18 cellular contexts compared by ENCODE assay signal in genomic region chr12:90129369-90130030, GRCh38.
"Had no signal": no experiment of that assay in that cellular context is flagged by ENCODE, and none has a peak within 500 bp of the region (broad histone marks: within the 10 kb centered on the region; RNA-seq: fewer than 3 reads in every experiment).

No MANE protein-coding gene starts in this region.

- H3K4me3 ChIP-seq: left ventricle myocardium inferior, prostate gland, right lobe of liver, spleen, transverse colon had no signal

- ATAC-seq: activated CD8-positive, alpha-beta memory T cell treated with anti-CD3 and anti-CD28 coated beads, Interleukin-2, amount 10 ng/mL, durations not matched to agents 7 days and 5 days; effector memory CD8-positive, alpha-beta T cell; right lobe of liver had no signal

- DNase-seq: activated CD4-positive, alpha-beta T cell treated with anti-CD3 and anti-CD28 coated beads for 1 hour; activated CD4-positive, alpha-beta T cell treated with anti-CD3 and anti-CD28 coated beads, Interleukin-2, amount 50 U/mL, for 48 hours; activated CD8-positive, alpha-beta memory T cell treated with anti-CD3 and anti-CD28 coated beads, Interleukin-2, amount 10 ng/mL, durations not matched to agents 7 days and 5 days; activated gamma-delta T cell; activated T-cell treated with anti-CD3 and anti-CD28 coated beads, Interleukin-2, amount 50 U/mL, for 24 hours; brain microvascular endothelial cell; cerebellar nuclear complex; effector memory CD8-positive, alpha-beta T cell; left ventricle myocardium inferior; mesenchymal stem cell; nephron progenitor cell; right lobe of liver; spleen; stimulated activated CD4-positive, alpha-beta T cell treated with anti-CD3 and anti-CD28 coated beads, Interleukin-2, amount 100 ng/mL, for 24 hours; stimulated activated naive CD4-positive, alpha-beta T cell; substantia nigra; transverse colon had no signal

- H3K27ac ChIP-seq: brain microvascular endothelial cell, left ventricle myocardium inferior, prostate gland, right lobe of liver, spleen, transverse colon had no signal
